8 cellular contexts compared by ENCODE assay signal in genomic region chr2:6916736-6917070, GRCh38. TPM values are rescaled to one million over a fixed set of nuclear protein-coding genes. Genes with fewer than 3 reads are reported as not detected.
DNase-seq lines count a peak whose midpoint lies in the region; ATAC-seq and TF ChIP-seq lines count a peak whose summit lies in the region.

No MANE protein-coding gene starts in this region.

- peak overlapping the region; percentile 69 to 77 (median 70) for H3K4me3 Mint-ChIP-seq in T-cell

- H3K36me3 Mint-ChIP-seq in T-cell = peaks cover 9% of the 10 kb centered on the region

- H3K4me1 Mint-ChIP-seq in T-cell = peaks cover 73 to 81% (median 74%) of the 10 kb centered on the region in 3 donors

- peak overlapping the region in 3 of 4 donors; percentile 55 to 89 (median 82) for H3K4me3 ChIP-seq in esophagus squamous epithelium
- peak overlapping the region in 3 of 4 donors; percentile 84 to 93 (median 89) for H3K4me3 ChIP-seq in sigmoid colon
- H3K4me3 ChIP-seq in adrenal gland = peak overlapping the region in 1 of 4 donors; percentile 95

- POLR2A ChIA-PET in T-cell (lab: Charles Lee) = interaction anchor here in 1 of 2 donors (0.5 to 1.1 kb wide), 2 partner anchors 12 to 19 kb away, joined by 3 to 5 read pairs; no protein-coding TSS in a partner anchor
- POLR2A ChIA-PET in HEK293T (lab: Yijun Ruan, JAX) = interaction anchor here (0.6 kb wide), 1 partner anchor 1860 kb away, joined by 3 read pairs; no protein-coding TSS in a partner anchor

- H3K27ac ChIP-seq in esophagus squamous epithelium (no peak overlapping the region), sigmoid colon (peak overlapping the region in 3 of 4 donors; percentile 35 to 78 (median 43)), adrenal gland (peak overlapping the region in 2 of 5 donors; percentile 36 to 93)

- no peaks in the 10 kb centered on the region for H3K9me3 Mint-ChIP-seq in T-cell

- WGBS in esophagus squamous epithelium, 2 donors = 50 to 67% methylated on average over 5 to 8 of the region's 8 CpGs
- 46 to 55% methylated on average over 8 of the region's 8 CpGs for WGBS in sigmoid colon, 2 donors
- WGBS in adrenal gland, 4 donors = 54 to 68% (median 57%) methylated on average over 6 to 8 of the region's 8 CpGs

- H3K9me3 ChIP-seq in esophagus squamous epithelium = no peaks in the 10 kb centered on the region
- no peaks in the 10 kb centered on the region for H3K9me3 ChIP-seq in sigmoid colon
- H3K9me3 ChIP-seq in adrenal gland (replicated peaks in 1 of 3) = no peaks in the 10 kb centered on the region

- peaks cover 0 to 5% (median 0%) of the 10 kb centered on the region in 4 donors for H3K27me3 ChIP-seq in esophagus squamous epithelium
- H3K27me3 ChIP-seq in sigmoid colon = no peaks in the 10 kb centered on the region
- no peaks in the 10 kb centered on the region for H3K27me3 ChIP-seq in adrenal gland

- intact Hi-C loops in esophagus squamous epithelium (cut with DNase I) = loop anchor here (10.0 kb wide), 1 partner anchor 118 kb away; no protein-coding TSS in a partner anchor
- intact Hi-C loops in sigmoid colon (cut with DNase I) = loop anchor here (2.0 to 5.0 kb wide), 5 partner anchors 39 to 126 kb away; partner anchors contain the start of gene RSAD2
- intact Hi-C loops in adrenal gland (cut with DNase I) = loop anchor here in 1 of 2 donors (5.0 kb wide), 1 partner anchor 126 kb away; no protein-coding TSS in a partner anchor

- H3K4me1 ChIP-seq in esophagus squamous epithelium (peaks cover 0 to 39% (median 3%) of the 10 kb centered on the region in 3 donors), sigmoid colon (peaks cover 0 to 37% (median 7%) of the 10 kb centered on the region in 4 donors), adrenal gland (replicated peaks in 1 of 2) (peaks cover 20 to 41% of the 10 kb centered on the region in 2 donors)

- TF ChIP-seq EP300 in sigmoid colon (IDR thresholded peaks at IDR 0.05) = no peak

- peak overlapping the region; percentile 59 to 83 for H3K27ac Mint-ChIP-seq in T-cell

- no peaks in the 10 kb centered on the region for H3K27me3 Mint-ChIP-seq in T-cell

- TF ChIP-seq POLR2A in esophagus squamous epithelium (IDR thresholded peaks at IDR 0.05) (no peak), sigmoid colon (IDR thresholded peaks at IDR 0.05) (no peak), adrenal gland (IDR thresholded peaks at IDR 0.05) (no peak)

- CTCF ChIA-PET in T-cell (lab: Charles Lee) = interaction anchor here (0.6 to 2.0 kb wide), 15 partner anchors 9 to 146 kb away, joined by 3 to 10 read pairs (median 4); partner anchors contain the start of gene RSAD2 (in 1 of the 2)
- CTCF ChIA-PET in HEK293T (lab: Yijun Ruan, JAX) = interaction anchor here (0.5 to 1.2 kb wide), 6 partner anchors 10 to 292 kb away, joined by 3 to 5 read pairs (median 4); no protein-coding TSS in a partner anchor

- in situ Hi-C loops in GM13977 (cut with MboI; ENCODE audit: low pct_unique_long_range_greater_than_20kb, low sequenced_read_pairs, unreplicated experiment) = no loop called here

- no peaks in the 10 kb centered on the region for H3K36me3 ChIP-seq in esophagus squamous epithelium
- no peaks in the 10 kb centered on the region for H3K36me3 ChIP-seq in sigmoid colon
- no peaks in the 10 kb centered on the region for H3K36me3 ChIP-seq in adrenal gland (replicated peaks in 1 of 2)

- TF ChIP-seq CTCF in GM13977 (IDR thresholded peaks at IDR 0.05; ENCODE audit: extremely low read depth, insufficient read depth, missing control alignments) (peak; percentile 16), esophagus squamous epithelium (IDR thresholded peaks at IDR 0.05) (no peak), sigmoid colon (IDR thresholded peaks at IDR 0.05) (peak in 1 of 4 experiments; percentile 4), adrenal gland (IDR thresholded peaks at IDR 0.05) (no peak)

- no peak for DNase-seq in GM13977 (ENCODE audit: low spot score)
- DNase-seq in T-cell = no peak
- no peak for DNase-seq in esophagus squamous epithelium (lab: John Stamatoyannopoulos, UW)
- DNase-seq in sigmoid colon = no peak
- DNase-seq in adrenal gland = no peak
- no peak for DNase-seq in HEK293T (ENCODE audit: extremely low spot score)

- no peak for ATAC-seq in T-cell (replicated peaks in 1 of 4)
- ATAC-seq in GM21786 (IDR thresholded peaks at IDR 0.05; ENCODE audit: unreplicated experiment) = no peak
- no peak for ATAC-seq in GM18909 (IDR thresholded peaks at IDR 0.05; ENCODE audit: poor library complexity, unreplicated experiment)

TF ChIP-seq in HEK293T, 16 proteins besides CTCF, POLR2A, EP300 and RAD21:
- TF ChIP-seq SUZ12 (IDR thresholded peaks at IDR 0.05) (no peak), SP1 (IDR thresholded peaks at IDR 0.05) (no peak), BHLHE40 (IDR thresholded peaks at IDR 0.05; ENCODE audit: borderline replicate concordance) (no peak), LEF1 (IDR thresholded peaks at IDR 0.05; ENCODE audit: borderline replicate concordance) (no peak), PKNOX1 (IDR thresholded peaks at IDR 0.05) (no peak), L3MBTL2 (conservative IDR thresholded peaks at IDR 0.05) (no peak), ARNT (IDR thresholded peaks at IDR 0.05) (no peak), NFRKB (IDR thresholded peaks at IDR 0.05) (no peak), HDGF (IDR thresholded peaks at IDR 0.05; ENCODE audit: borderline replicate concordance) (no peak), TARDBP (IDR thresholded peaks at IDR 0.05) (no peak), FOXA1 (IDR thresholded peaks at IDR 0.05) (no peak), ELF4 (IDR thresholded peaks at IDR 0.05) (no peak), CTBP1 (IDR thresholded peaks at IDR 0.05; ENCODE audit: borderline replicate concordance) (no peak), ZNF384 (IDR thresholded peaks at IDR 0.05) (no peak), FOXK2 (IDR thresholded peaks at IDR 0.05) (no peak), FOXM1 (IDR thresholded peaks at IDR 0.05; ENCODE audit: borderline replicate concordance) (no peak)

RNA-seq across cellular contexts. Expression of gene RNF144A, which starts 0.5 kb away (rescaled TPM):
- total RNA-seq in T-cell (10 to 100 TPM; 46.3 to 93.1 (median 79.9) TPM), esophagus squamous epithelium (10 to 100 TPM in 1 of 4 donors, 1 to 10 TPM in 3; 6.2 to 11.6 (median 8.2) TPM), sigmoid colon (10 to 100 TPM in 3 of 4 donors, 1 to 10 TPM in 1; 5.7 to 14.2 (median 12.3) TPM), adrenal gland (100 to 1,000 TPM in 1 of 8 donors, 10 to 100 TPM in 7; 25.7 to 103 (median 65.9) TPM)
- polyA plus RNA-seq in sigmoid colon (10 to 100 TPM in 1 of 3 donors, 1 to 10 TPM in 2; 4.8 to 13.2 (median 8.4) TPM), adrenal gland (10 to 100 TPM; 13.0 to 18.1 (median 15.2) TPM)

RNA-seq across cellular contexts. Expression of gene RSAD2, which starts 39.1 kb away (rescaled TPM):
- total RNA-seq in T-cell = 10 to 100 TPM in 1 of 5 donors, 1 to 10 TPM in 4; 3.2 to 10.7 (median 7.2) TPM
- total RNA-seq in esophagus squamous epithelium = 1 to 10 TPM in 2 of 4 donors, under 1 TPM in 2; 0.15 to 4.3 (median 0.66) TPM
- total RNA-seq in sigmoid colon = 10 to 100 TPM in 3 of 4 donors, 1 to 10 TPM in 1; 7.2 to 13.2 (median 11.3) TPM
- 10 to 100 TPM in 2 of 3 donors, 1 to 10 TPM in 1; 1.2 to 22.3 (median 14.3) TPM for polyA plus RNA-seq in sigmoid colon
- total RNA-seq in adrenal gland = 10 to 100 TPM in 1 of 8 donors, 1 to 10 TPM in 7; 1.2 to 11.5 (median 4.3) TPM
- polyA plus RNA-seq in adrenal gland = 1 to 10 TPM; 2.3 to 8.1 (median 3.9) TPM

RNA-seq across cellular contexts. Expression of gene CMPK2, which starts 51.0 kb away (rescaled TPM):
- 10 to 100 TPM in 1 of 5 donors, 1 to 10 TPM in 4; 6.5 to 15.2 (median 9.1) TPM for total RNA-seq in T-cell
- 1 to 10 TPM in 3 of 4 donors, under 1 TPM in 1; 0.53 to 4.9 (median 1.7) TPM for total RNA-seq in esophagus squamous epithelium
- 10 to 100 TPM in 1 of 4 donors, 1 to 10 TPM in 3; 1.8 to 11.1 (median 7.8) TPM for total RNA-seq in sigmoid colon
- polyA plus RNA-seq in sigmoid colon = 10 to 100 TPM in 2 of 3 donors, 1 to 10 TPM in 1; 3.6 to 26.1 (median 14.7) TPM
- 10 to 100 TPM in 3 of 8 donors, 1 to 10 TPM in 5; 5.0 to 18.8 (median 8.5) TPM for total RNA-seq in adrenal gland
- polyA plus RNA-seq in adrenal gland = 1 to 10 TPM; 2.4 to 9.3 (median 4.2) TPM

Comparison
In these comparisons a context has a peak if more than half of its experiments do, and no peak if none do; other contexts are left out.
1. H3K27ac ChIP-seq: peak in sigmoid colon (3 of 4); none in esophagus squamous epithelium (0 of 4).